Comparison of ENCODE assay signal across 23 cellular contexts in the genomic region with DNA sequence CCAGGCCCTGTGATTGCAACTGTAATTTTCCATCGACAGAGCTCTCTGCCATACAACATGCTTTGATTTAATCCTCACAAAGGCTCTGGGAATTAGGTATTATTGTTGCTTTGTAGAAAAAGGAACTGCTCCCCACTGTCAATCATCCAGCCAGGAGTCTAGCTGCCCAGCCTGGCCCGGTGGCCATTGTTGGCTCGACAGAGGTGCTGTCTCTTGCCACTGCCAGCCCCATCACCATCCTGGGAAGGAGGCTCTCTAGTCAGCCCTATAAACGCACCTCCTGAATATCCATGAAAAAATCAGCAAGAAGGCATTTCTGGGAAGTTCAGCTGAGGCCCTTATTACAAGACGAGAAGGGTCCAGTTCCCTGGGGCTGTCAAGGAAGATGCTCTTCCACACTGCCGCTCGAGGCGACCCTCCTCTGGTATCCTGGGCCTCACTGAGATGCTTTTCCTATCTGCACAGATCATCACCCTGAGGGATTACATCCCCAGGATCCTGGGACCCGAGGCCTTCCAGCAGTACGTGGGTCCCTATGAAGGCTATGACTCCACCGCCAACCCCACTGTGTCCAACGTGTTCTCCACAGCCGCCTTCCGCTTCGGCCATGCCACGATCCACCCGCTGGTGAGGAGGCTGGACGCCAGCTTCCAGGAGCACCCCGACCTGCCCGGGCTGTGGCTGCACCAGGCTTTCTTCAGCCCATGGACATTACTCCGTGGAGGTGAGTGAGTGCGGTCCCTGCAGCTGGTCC.
A peak's percentile ranks its signal among the peaks of the same experiment; 100 is the strongest.
DNase-seq lines count a peak whose midpoint lies in the region; ATAC-seq and TF ChIP-seq lines count a peak whose summit lies in the region.
"Had no signal": no experiment of that assay in that cellular context is flagged by ENCODE, and none has a peak within 500 bp of the region (broad histone marks: within the 10 kb centered on the region; RNA-seq: fewer than 3 reads in every experiment).

No MANE protein-coding gene starts in this region.

- H3K4me3 Mint-ChIP-seq in activated CD8-positive, alpha-beta memory T cell treated with anti-CD3 and anti-CD28 coated beads, Interleukin-2, amount 10 ng/mL, durations not matched to agents 7 days and 5 days: no peak overlapping the region
- H3K4me3 Mint-ChIP-seq in chondrocyte (ENCODE audit: unreplicated experiment): no peak overlapping the region
- H3K4me3 Mint-ChIP-seq: CD4-positive, alpha-beta memory T cell; IgD-negative memory B cell had no signal

- H3K4me1 Mint-ChIP-seq in activated CD8-positive, alpha-beta memory T cell treated with anti-CD3 and anti-CD28 coated beads, Interleukin-2, amount 10 ng/mL, durations not matched to agents 7 days and 5 days: no peaks in the 10 kb centered on the region
- H3K4me1 Mint-ChIP-seq in chondrocyte (ENCODE audit: low read depth): no peaks in the 10 kb centered on the region
- H3K4me1 Mint-ChIP-seq: IgD-negative memory B cell had no signal

- TF ChIP-seq CTCF in chondrocyte (IDR thresholded peaks at IDR 0.05): no peak
- no peak for TF ChIP-seq CTCF in stomach (IDR thresholded peaks at IDR 0.05)

- peak; percentile 15 for DNase-seq in activated CD8-positive, alpha-beta memory T cell treated with anti-CD3 and anti-CD28 coated beads, Interleukin-2, amount 50 U/mL, for 48 hours
- DNase-seq in activated CD8-positive, alpha-beta memory T cell treated with anti-CD3 and anti-CD28 coated beads, Interleukin-2, amount 10 ng/mL, durations not matched to agents 7 days and 5 days: no peak
- DNase-seq in chondrocyte (ENCODE audit: low spot score) (peak; percentile 90), mesenteric fat pad (ENCODE audit: low spot score) (peak; percentile 67), stomach (peak; percentile 23)
- DNase-seq: 8988T; CD4-positive, alpha-beta memory T cell; COR-L47; DMS53; GOT3; HCEC 1CT; MM.1S; NCI-H2029; NCI-H446; NCI-H524 treated with DMSO at 0.1 percent for 48 hours; NCI-H774; SJCRH30 had no signal

- TF ChIP-seq POLR2A in stomach (IDR thresholded peaks at IDR 0.05): no peak

- peaks cover 0 to 8% (median 3%) of the 10 kb centered on the region in 3 donors for H3K27me3 ChIP-seq in stomach
- H3K27me3 ChIP-seq: SJCRH30 had no signal

- no peaks in the 10 kb centered on the region for H3K9me3 Mint-ChIP-seq in activated CD8-positive, alpha-beta memory T cell treated with anti-CD3 and anti-CD28 coated beads, Interleukin-2, amount 10 ng/mL, durations not matched to agents 7 days and 5 days (ENCODE audit: low read depth)
- peaks cover 6% of the 10 kb centered on the region for H3K9me3 Mint-ChIP-seq in chondrocyte (ENCODE audit: low read depth)

- H3K27ac Mint-ChIP-seq in activated CD8-positive, alpha-beta memory T cell treated with anti-CD3 and anti-CD28 coated beads, Interleukin-2, amount 10 ng/mL, durations not matched to agents 7 days and 5 days: no peak overlapping the region
- H3K27ac Mint-ChIP-seq in chondrocyte (ENCODE audit: unreplicated experiment): no peak overlapping the region
- H3K27ac Mint-ChIP-seq: CD4-positive, alpha-beta memory T cell; IgD-negative memory B cell had no signal

- H3K36me3 ChIP-seq in stomach: no peaks in the 10 kb centered on the region
- H3K36me3 ChIP-seq: SJCRH30 had no signal

- CTCF ChIA-PET in activated CD8-positive, alpha-beta memory T cell treated with anti-CD3 and anti-CD28 coated beads, Interleukin-2, amount 10 ng/mL, durations not matched to agents 7 days and 5 days (lab: Charles Lee): no interaction called here

- H3K4me1 ChIP-seq in stomach: no peaks in the 10 kb centered on the region
- H3K4me1 ChIP-seq: SJCRH30 had no signal

- TF ChIP-seq EP300 in stomach (IDR thresholded peaks at IDR 0.05): no peak

- H3K27me3 Mint-ChIP-seq in activated CD8-positive, alpha-beta memory T cell treated with anti-CD3 and anti-CD28 coated beads, Interleukin-2, amount 10 ng/mL, durations not matched to agents 7 days and 5 days: no peaks in the 10 kb centered on the region
- peaks cover 11% of the 10 kb centered on the region for H3K27me3 Mint-ChIP-seq in chondrocyte (ENCODE audit: low read depth)

- 89 to 94% (median 93%) methylated on average over 18 to 22 of the region's 22 CpGs for WGBS in stomach, 5 donors

- no peak overlapping the region for H3K27ac ChIP-seq in stomach
- H3K27ac ChIP-seq: HL-60, KMS-11, SJCRH30 had no signal

- no peak overlapping the region for H3K4me3 ChIP-seq in stomach
- H3K4me3 ChIP-seq: SJCRH30 had no signal

- no peak for ATAC-seq in activated CD8-positive, alpha-beta memory T cell treated with anti-CD3 and anti-CD28 coated beads, Interleukin-2, amount 10 ng/mL, durations not matched to agents 7 days and 5 days
- ATAC-seq in GM21786 (IDR thresholded peaks at IDR 0.05; ENCODE audit: unreplicated experiment): no peak
- ATAC-seq in GM21528 (IDR thresholded peaks at IDR 0.05; ENCODE audit: low FRiP score, unreplicated experiment): no peak
- ATAC-seq in GM19397 (IDR thresholded peaks at IDR 0.05; ENCODE audit: unreplicated experiment): no peak

- H3K9me3 ChIP-seq in stomach: no peaks in the 10 kb centered on the region
- H3K9me3 ChIP-seq: SJCRH30 had no signal

- intact Hi-C loops in stomach (cut with DNase I; ENCODE audit: low total_unique reads): no loop called here

- H3K36me3 Mint-ChIP-seq in activated CD8-positive, alpha-beta memory T cell treated with anti-CD3 and anti-CD28 coated beads, Interleukin-2, amount 10 ng/mL, durations not matched to agents 7 days and 5 days: no peaks in the 10 kb centered on the region
- no peaks in the 10 kb centered on the region for H3K36me3 Mint-ChIP-seq in chondrocyte (ENCODE audit: low read depth)
- H3K36me3 Mint-ChIP-seq: CD4-positive, alpha-beta memory T cell; IgD-negative memory B cell had no signal
